8 cellular contexts compared by ENCODE assay signal in genomic region chr1:22452401-22452963, GRCh38. TPM values are rescaled to one million over a fixed set of nuclear protein-coding genes. Genes with fewer than 3 reads are reported as not detected.
DNase-seq lines count a peak whose midpoint lies in the region; ATAC-seq and TF ChIP-seq lines count a peak whose summit lies in the region.

No MANE protein-coding gene starts in this region.

- intact Hi-C loops in CD4-positive, alpha-beta T cell (cut with DNase I, micrococcal nuclease), result loop anchor here (5.0 kb wide), 1 partner anchor 670 kb away; the partner anchor contains the start of gene USP48 (in 2 of the 2)
- intact Hi-C loops in left lung (cut with DNase I), result no loop called here

- no peaks in the 10 kb centered on the region for H3K27me3 Mint-ChIP-seq in CD4-positive, alpha-beta T cell

- CTCF ChIA-PET in CD4-positive, alpha-beta T cell (lab: Charles Lee), result interaction anchor here (1.3 kb wide), 1 partner anchor 347 kb away, joined by 3 read pairs; no protein-coding TSS in a partner anchor

- POLR2A ChIA-PET in CD4-positive, alpha-beta T cell (lab: Charles Lee), result interaction anchor here (0.6 to 1.7 kb wide), 7 partner anchors 9 to 427 kb away, joined by 3 to 6 read pairs (median 4); no protein-coding TSS in a partner anchor

- peak overlapping the region; percentile 74 to 94 for H3K9ac ChIP-seq in stomach smooth muscle (ENCODE audit: low read length in 2 of 2)

- peak; percentile 30 for ATAC-seq in CD4-positive, alpha-beta T cell (ENCODE audit: poor library complexity)
- ATAC-seq in GM18907 (IDR thresholded peaks at IDR 0.05; ENCODE audit: unreplicated experiment), result peak; percentile 35
- ATAC-seq in HG03139 (IDR thresholded peaks at IDR 0.05; ENCODE audit: unreplicated experiment), result peak; percentile 24
- ATAC-seq in left lung, result peak; percentile 57

- peak overlapping the region; percentile 89 for H3K27ac ChIP-seq in CD4-positive, alpha-beta T cell (ENCODE audit: low read depth, low read length)
- H3K27ac ChIP-seq in left lung (peak overlapping the region; percentile 87 to 90), stomach smooth muscle (ENCODE audit: low read length) (peak overlapping the region; percentile 95)

- H3K4me3 ChIP-seq in choroid plexus epithelial cell (ENCODE audit: low read depth, low read length) (peak overlapping the region; percentile 93), left lung (peak overlapping the region; percentile 75 to 84), stomach smooth muscle (ENCODE audit: low read length in 2 of 2) (peak overlapping the region; percentile 90 to 91)

- no peak for TF ChIP-seq CTCF in CD4-positive, alpha-beta T cell (IDR thresholded peaks at IDR 0.05)
- peak; percentile 21 for TF ChIP-seq CTCF in choroid plexus epithelial cell (conservative IDR thresholded peaks at IDR 0.05; ENCODE audit: low read depth, low read length)
- TF ChIP-seq CTCF in left lung (IDR thresholded peaks at IDR 0.05), result no peak

- H3K4me1 ChIP-seq in left lung (peaks cover 0 to 26% of the 10 kb centered on the region in 2 donors), stomach smooth muscle (ENCODE audit: control insufficient read depth, insufficient read depth, low read length) (peaks cover 25% of the 10 kb centered on the region)

- no peaks in the 10 kb centered on the region for H3K9me3 Mint-ChIP-seq in CD4-positive, alpha-beta T cell

- no peaks in the 10 kb centered on the region for H3K9me3 ChIP-seq in CD4-positive, alpha-beta T cell (ENCODE audit: control insufficient read depth, low read length)
- no peaks in the 10 kb centered on the region for H3K9me3 ChIP-seq in left lung
- H3K9me3 ChIP-seq in stomach smooth muscle (ENCODE audit: control insufficient read depth in 2 of 2, low read length in 2 of 2), result no peaks in the 10 kb centered on the region

- DNase-seq in CD4-positive, alpha-beta T cell, result peak in 8 of 10 experiments; percentile 2 to 19 (median 14)
- DNase-seq in choroid plexus epithelial cell (ENCODE audit: low read depth), result peak; percentile 60
- DNase-seq in left lung, result no peak
- DNase-seq in SK-N-DZ (ENCODE audit: low spot score), result no peak

- H3K4me3 Mint-ChIP-seq in CD4-positive, alpha-beta T cell, result peak overlapping the region; percentile 91

- H3K4me1 Mint-ChIP-seq in CD4-positive, alpha-beta T cell (ENCODE audit: low read depth), result peaks cover 48% of the 10 kb centered on the region

- H3K36me3 Mint-ChIP-seq in CD4-positive, alpha-beta T cell (ENCODE audit: low read depth), result peaks cover 15% of the 10 kb centered on the region

- H3K27ac Mint-ChIP-seq in CD4-positive, alpha-beta T cell, result peak overlapping the region; percentile 85

- H3K27me3 ChIP-seq in CD4-positive, alpha-beta T cell (ENCODE audit: control insufficient read depth, insufficient read depth, low read length), result no peaks in the 10 kb centered on the region
- H3K27me3 ChIP-seq in left lung (no peaks in the 10 kb centered on the region), stomach smooth muscle (ENCODE audit: control insufficient read depth in 1 of 2, insufficient read depth in 2 of 2, low read length in 2 of 2) (no peaks in the 10 kb centered on the region)

- H3K36me3 ChIP-seq in left lung, result no peaks in the 10 kb centered on the region
- no peaks in the 10 kb centered on the region for H3K36me3 ChIP-seq in stomach smooth muscle (ENCODE audit: control insufficient read depth in 2 of 2, insufficient read depth in 2 of 2, low read length in 2 of 2)

TF ChIP-seq in PFSK-1, 5 proteins besides CTCF, POLR2A, EP300 and RAD21:
- TF ChIP-seq SIN3A (IDR thresholded peaks at IDR 0.05; ENCODE audit: borderline replicate concordance, insufficient read depth, low read length) (0 out of 2 replicates have a peak, but pooled peaks have one; percentile 51), FOXP2 (optimal IDR thresholded peaks at IDR 0.05; ENCODE audit: borderline replicate concordance, extremely low read depth, extremely low read length, insufficient read depth) (no peak), POLR2AphosphoS5 (IDR thresholded peaks at IDR 0.05; ENCODE audit: low read depth, low read length) (no peak), REST (IDR thresholded peaks at IDR 0.05; ENCODE audit: insufficient read depth in 1 of 2, low read depth in 2 of 2, low read length in 2 of 2) (no peak), TAF1 (IDR thresholded peaks at IDR 0.05; ENCODE audit: borderline replicate concordance, insufficient read depth, low read length) (no peak)

RNA-seq across cellular contexts. Expression of gene ZBTB40, which starts 0.8 kb away (rescaled TPM):
- 10 to 100 TPM; 28.4 to 30.6 TPM for total RNA-seq in CD4-positive, alpha-beta T cell
- polyA plus RNA-seq in PFSK-1 (2012; ENCODE audit: insufficient read length, low read depth), result 9.1 TPM
- 10 to 100 TPM; 19.6 to 20.6 TPM for total RNA-seq in left lung
- 14.9 and 17.1 TPM in 2 replicates for polyA plus RNA-seq in SK-N-DZ (2014; cell fraction: cytosol; rRNA removed)
- polyA plus RNA-seq in SK-N-DZ (2014; cell fraction: nucleus; rRNA removed), result 53.1 and 73.3 TPM in 2 replicates

Comparison
In these comparisons a context has a peak if more than half of its experiments do, and no peak if none do; other contexts are left out.
1. DNase-seq: peak in CD4-positive, alpha-beta T cell (8 of 10) and choroid plexus epithelial cell (single experiment); none in left lung (0 of 2) and SK-N-DZ (single experiment).
2. intact Hi-C loops: an anchor here in CD4-positive, alpha-beta T cell (5.0 kb wide); none called in left lung.
3. Peak in every context shown above with its lines, with median percentiles within 50 percentile points of each other: ATAC-seq, H3K27ac ChIP-seq and H3K4me3 ChIP-seq.